In the genomic region with DNA sequence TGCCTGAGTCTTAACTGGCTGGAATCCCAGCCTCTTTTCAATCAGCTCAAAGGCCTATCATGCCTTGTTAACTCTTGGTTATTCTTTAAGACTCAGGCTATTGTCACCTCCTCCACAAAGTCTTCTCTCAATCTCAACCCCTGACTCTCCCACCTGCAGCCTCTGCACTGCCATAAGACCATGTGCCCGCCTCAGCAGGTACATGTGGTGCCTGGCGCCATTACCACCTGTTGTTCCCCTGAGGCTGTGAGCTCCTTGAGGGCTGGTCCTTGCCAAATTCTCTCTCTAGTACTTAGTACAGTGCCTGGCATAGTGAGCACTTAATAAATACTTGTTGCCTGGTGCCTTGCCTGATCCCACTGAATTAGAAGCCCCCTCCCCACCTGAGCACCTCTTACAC, we compare ENCODE assay signal across 15 cellular contexts.
"Had no signal": no experiment of that assay in that cellular context is flagged by ENCODE, and none has a peak within 500 bp of the region (broad histone marks: within the 10 kb centered on the region; RNA-seq: fewer than 3 reads in every experiment).

No MANE protein-coding gene starts in this region.

- H3K27ac ChIP-seq: cardiac muscle cell, gastroesophageal sphincter, pancreas had no signal

- H3K27ac Mint-ChIP-seq: activated CD4-positive, alpha-beta T cell treated with anti-CD3 and anti-CD28 coated beads, Interleukin-2, amount 10 ng/mL, durations not matched to agents 7 days and 5 days had no signal

- H3K36me3 ChIP-seq: cardiac muscle cell, gastroesophageal sphincter, pancreas had no signal

- ATAC-seq: gastroesophageal sphincter, left colon, pancreas had no signal

- H3K9me3 ChIP-seq: gastroesophageal sphincter, pancreas had no signal

- H3K27me3 ChIP-seq: pancreas had no signal

- H3K4me3 ChIP-seq: cardiac muscle cell, gastroesophageal sphincter, lung, pancreas had no signal

- H3K9me3 Mint-ChIP-seq: activated CD4-positive, alpha-beta T cell treated with anti-CD3 and anti-CD28 coated beads, Interleukin-2, amount 10 ng/mL, durations not matched to agents 7 days and 5 days had no signal

- DNase-seq: activated CD4-positive, alpha-beta T cell treated with anti-CD3 and anti-CD28 coated beads, Interleukin-2, amount 10 ng/mL, durations not matched to agents 7 days and 5 days; activated CD4-positive, CD25-positive, alpha-beta regulatory T cell; activated CD8-positive, alpha-beta memory T cell treated with anti-CD3 and anti-CD28 coated beads, Interleukin-2, amount 50 U/mL, for 48 hours; activated naive CD4-positive, alpha-beta T cell; aorta; erythroblast; pancreas; stimulated activated CD4-positive, alpha-beta T cell treated with anti-CD3 and anti-CD28 coated beads, Interleukin-15, amount 100 ng/mL, for 24 hours; stimulated activated CD4-positive, alpha-beta T cell treated with anti-CD3 and anti-CD28 coated beads, Interleukin-4, amount 100 ng/mL, for 1 hour; stimulated activated naive CD4-positive, alpha-beta T cell treated with Interleukin-2 at 50 U/mL for 16 hours; substantia nigra had no signal

- H3K4me3 Mint-ChIP-seq: activated CD4-positive, alpha-beta T cell treated with anti-CD3 and anti-CD28 coated beads, Interleukin-2, amount 10 ng/mL, durations not matched to agents 7 days and 5 days had no signal
